Comparison of ENCODE assay signal across 1 cellular context in genomic region chr19:14072535-14073231, GRCh38.
TF ChIP-seq lines count a peak whose summit lies in the region.

TSS of gene MISP3 (plus strand) at chr19:14072786. CDS start at chr19:14073310, 524 bp downstream.

TF ChIP-seq in HepG2, 621 proteins besides CTCF, POLR2A, EP300 and RAD21 (continued from another document and continues in another):
- no peak for TF ChIP-seq E2F5 (CRISPR knock-in tag; conservative IDR thresholded peaks at IDR 0.05)
- no peak for TF ChIP-seq ZNF205 (CRISPR knock-in tag; IDR thresholded peaks at IDR 0.05)
- TF ChIP-seq ZNF552 (CRISPR knock-in tag; IDR thresholded peaks at IDR 0.05; ENCODE audit: borderline replicate concordance): no peak
- TF ChIP-seq ELF4 (CRISPR knock-in tag; IDR thresholded peaks at IDR 0.05; ENCODE audit: borderline replicate concordance): no peak
- TF ChIP-seq ZNF567 (CRISPR knock-in tag; IDR thresholded peaks at IDR 0.05; ENCODE audit: borderline replicate concordance): no peak
- 0 out of 2 replicates have a peak, but pooled peaks have one; percentile 48 for TF ChIP-seq ZNF343 (CRISPR knock-in tag; IDR thresholded peaks at IDR 0.05)
- 0 out of 2 replicates have a peak, but pooled peaks have one; percentile 12 for TF ChIP-seq BCL3 (CRISPR knock-in tag; IDR thresholded peaks at IDR 0.05)
- peak; percentile 56; the same call in 1 of the 2 replicates for TF ChIP-seq FOXC1 (CRISPR knock-in tag; IDR thresholded peaks at IDR 0.05; ENCODE audit: borderline replicate concordance)
- peak; percentile 44 for TF ChIP-seq BCL6 (CRISPR knock-in tag; IDR thresholded peaks at IDR 0.05)
- TF ChIP-seq HNF1B (CRISPR knock-in tag; IDR thresholded peaks at IDR 0.05): 0 out of 2 replicates have a peak, but pooled peaks have one; percentile 17
- TF ChIP-seq SP2 (CRISPR knock-in tag; IDR thresholded peaks at IDR 0.05): no peak; the same call in 1 of the 2 replicates
- no peak for TF ChIP-seq THAP11 (CRISPR knock-in tag; IDR thresholded peaks at IDR 0.05)
- TF ChIP-seq MLX (CRISPR knock-in tag; IDR thresholded peaks at IDR 0.05): 0 out of 2 replicates have a peak, but pooled peaks have one; percentile 4
- peak; percentile 19 for TF ChIP-seq SRSF1 (optimal IDR thresholded peaks at IDR 0.05; ENCODE audit: low read depth, low read length)
- TF ChIP-seq MEIS1 (CRISPR knock-in tag; IDR thresholded peaks at IDR 0.05; ENCODE audit: borderline replicate concordance): no peak
- TF ChIP-seq ZNF747 (CRISPR knock-in tag; IDR thresholded peaks at IDR 0.05; ENCODE audit: borderline replicate concordance): 0 out of 2 replicates have a peak, but pooled peaks have one; percentile 12
- TF ChIP-seq ZNF563 (CRISPR knock-in tag; IDR thresholded peaks at IDR 0.05): peak; percentile 54; the same call in 1 of the 2 replicates
- TF ChIP-seq SOX6 (IDR thresholded peaks at IDR 0.05): no peak
- TF ChIP-seq SOX6 (CRISPR knock-in tag; IDR thresholded peaks at IDR 0.05): no peak
- 0 out of 2 replicates have a peak, but pooled peaks have one; percentile 74 for TF ChIP-seq ZNF703 (CRISPR knock-in tag; IDR thresholded peaks at IDR 0.05; ENCODE audit: borderline replicate concordance)
- TF ChIP-seq NRL (CRISPR knock-in tag; IDR thresholded peaks at IDR 0.05; ENCODE audit: borderline replicate concordance): peak; percentile 20; the same call in 1 of the 2 replicates
- TF ChIP-seq ZNF543 (CRISPR knock-in tag; IDR thresholded peaks at IDR 0.05): 0 out of 2 replicates have a peak, but pooled peaks have one; percentile 50
- TF ChIP-seq ZNF75D (CRISPR knock-in tag; IDR thresholded peaks at IDR 0.05; ENCODE audit: borderline replicate concordance): no peak
- no peak; the same call in 1 of the 2 replicates for TF ChIP-seq MAX (IDR thresholded peaks at IDR 0.05)
- no peak for TF ChIP-seq ZNF3 (CRISPR knock-in tag; IDR thresholded peaks at IDR 0.05)
- 0 out of 2 replicates have a peak, but pooled peaks have one; percentile 15 for TF ChIP-seq ATF2 (CRISPR knock-in tag; IDR thresholded peaks at IDR 0.05)
- peak; percentile 65; the same call in 1 of the 2 replicates for TF ChIP-seq ZSCAN31 (CRISPR knock-in tag; IDR thresholded peaks at IDR 0.05; ENCODE audit: low read depth)
- TF ChIP-seq RBM39 (IDR thresholded peaks at IDR 0.05; ENCODE audit: low read depth, low read length, poor library complexity, severe bottlenecking): no peak
- no peak for TF ChIP-seq HOXA3 (CRISPR knock-in tag; IDR thresholded peaks at IDR 0.05)
- TF ChIP-seq BRCA1 (CRISPR knock-in tag; IDR thresholded peaks at IDR 0.05): 0 out of 2 replicates have a peak, but pooled peaks have one; percentile 4
- peak; percentile 16; the same call in 1 of the 2 replicates for TF ChIP-seq ATF7-NPFF (CRISPR knock-in tag; IDR thresholded peaks at IDR 0.05; ENCODE audit: low read depth)
- peak; percentile 2; the same call in 1 of the 2 replicates for TF ChIP-seq ZNF687 (CRISPR knock-in tag; IDR thresholded peaks at IDR 0.05)
- peak; percentile 82 for TF ChIP-seq ZNF446 (CRISPR knock-in tag; IDR thresholded peaks at IDR 0.05)
- no peak for TF ChIP-seq KDM4B (CRISPR knock-in tag; IDR thresholded peaks at IDR 0.05)
- TF ChIP-seq KDM6A (CRISPR knock-in tag; IDR thresholded peaks at IDR 0.05; ENCODE audit: low read depth): no peak
- TF ChIP-seq ZNF790 (CRISPR knock-in tag; IDR thresholded peaks at IDR 0.05; ENCODE audit: borderline replicate concordance): 0 out of 2 replicates have a peak, but pooled peaks have one; percentile 59
- TF ChIP-seq RNF2 (conservative IDR thresholded peaks at IDR 0.05; ENCODE audit: low read depth): no peak; the same call in 1 of the 2 replicates
- TF ChIP-seq ZNF354B (CRISPR knock-in tag; IDR thresholded peaks at IDR 0.05): no peak
- no peak for TF ChIP-seq ZNF124 (CRISPR knock-in tag; IDR thresholded peaks at IDR 0.05)
- no peak for TF ChIP-seq HNF1A (IDR thresholded peaks at IDR 0.05; ENCODE audit: low read depth)
- no peak; the same call in 1 of the 2 replicates for TF ChIP-seq HNF1A (CRISPR knock-in tag; IDR thresholded peaks at IDR 0.05; ENCODE audit: borderline replicate concordance)
- 0 out of 2 replicates have a peak, but pooled peaks have one; percentile 55 for TF ChIP-seq ZNF709 (CRISPR knock-in tag; IDR thresholded peaks at IDR 0.05)
- TF ChIP-seq SP5 (CRISPR knock-in tag; IDR thresholded peaks at IDR 0.05; ENCODE audit: borderline replicate concordance, low read depth): peak; percentile 75
- 0 out of 2 replicates have a peak, but pooled peaks have one; percentile 6 for TF ChIP-seq ZNF230 (CRISPR knock-in tag; IDR thresholded peaks at IDR 0.05)
- 0 out of 2 replicates have a peak, but pooled peaks have one; percentile 5 for TF ChIP-seq ZNF574 (CRISPR knock-in tag; IDR thresholded peaks at IDR 0.05)
